In genomic region chr10:86821600-86821999, GRCh38 we compare ENCODE assay signal across 25 cellular contexts.
DNase-seq lines count a peak whose midpoint lies in the region; FAIRE-seq and TF ChIP-seq lines count a peak whose summit lies in the region.
"Had no signal": no experiment of that assay in that cellular context is flagged by ENCODE, and none has a peak within 500 bp of the region (broad histone marks: within the 10 kb centered on the region; RNA-seq: fewer than 3 reads in every experiment).

No MANE protein-coding gene starts in this region.

- peaks cover 3% of the 10 kb centered on the region for H3K4me1 Mint-ChIP-seq in astrocyte (ENCODE audit: low read depth, unreplicated experiment)
- H3K4me1 Mint-ChIP-seq: activated naive CD8-positive, alpha-beta T cell treated with anti-CD3 and anti-CD28 coated beads for 36 hours had no signal

- CTCF ChIA-PET in HEK293 (lab: Yijun Ruan, JAX): interaction anchor here (0.6 to 1.3 kb wide), 3 partner anchors 78 to 224 kb away, joined by 3 read pairs; no protein-coding TSS in a partner anchor

- H3K27me3 ChIP-seq in astrocyte (ENCODE audit: insufficient read depth, low read length) (no peaks in the 10 kb centered on the region), osteoblast (ENCODE audit: insufficient read depth, low read length) (no peaks in the 10 kb centered on the region)
- H3K27me3 ChIP-seq: MG63 had no signal

- H3K9ac ChIP-seq in astrocyte (ENCODE audit: low read length): no peak overlapping the region

- FAIRE-seq in astrocyte (lab: Jason Lieb, UNC): no peak
- FAIRE-seq: GM18507, TTC549, urothelium cell line had no signal

- DNase-seq in astrocyte (ENCODE audit: low read depth) (peak; percentile 69), fibroblast of peridontal ligament (ENCODE audit: extremely low read depth) (peak; percentile 27), osteoblast (ENCODE audit: insufficient read length, low spot score, missing footprints) (peak; percentile 38), Ammon's horn (ENCODE audit: low spot score) (no peak), kidney glomerular epithelial cell (lab: John Stamatoyannopoulos, UW) (no peak), DMS153 treated with DMSO at 0.1 percent for 48 hours (lab: John Stamatoyannopoulos, UW; ENCODE audit: unreplicated experiment) (no peak)
- DNase-seq: activated CD4-positive, alpha-beta T cell treated with anti-CD3 and anti-CD28 coated beads for 1 hour; activated CD8-positive, alpha-beta T cell treated with anti-CD3 and anti-CD28 coated beads, Interleukin-2, amount 10 ng/mL, durations not matched to agents 7 days and 5 days; activated effector memory CD4-positive, alpha-beta T cell treated with anti-CD3 and anti-CD28 coated beads, Interleukin-2, amount 50 U/mL, for 16 hours; activated naive CD8-positive, alpha-beta T cell treated with anti-CD3 and anti-CD28 coated beads for 36 hours; C1 segment of cervical spinal cord; DMS79 treated with DMSO at 0.1 percent for 48 hours; foreskin melanocyte; KBM-7; left cardiac atrium; MG63; NCI-H2081; NCI-H345; stimulated activated naive CD4-positive, alpha-beta T cell treated with Interleukin-2 at 50 U/mL for 16 hours; T-helper 1 cell had no signal

- H3K4me2 ChIP-seq in astrocyte (ENCODE audit: low read length): no peak overlapping the region
- no peak overlapping the region for H3K4me2 ChIP-seq in osteoblast (ENCODE audit: insufficient read depth, low read length)

- H3K4me1 ChIP-seq in HEK293 (ENCODE audit: control insufficient read depth, insufficient read depth, low read length): peaks cover 8% of the 10 kb centered on the region
- no peaks in the 10 kb centered on the region for H3K4me1 ChIP-seq in astrocyte (ENCODE audit: insufficient read depth, low read length)
- H3K4me1 ChIP-seq in osteoblast (ENCODE audit: insufficient read depth, low read length): no peaks in the 10 kb centered on the region

- no peaks in the 10 kb centered on the region for H3K9me3 ChIP-seq in HEK293 (ENCODE audit: control insufficient read depth, insufficient read depth, low read depth, low read length)
- no peaks in the 10 kb centered on the region for H3K9me3 ChIP-seq in astrocyte (ENCODE audit: insufficient read depth, low read depth, low read length)
- H3K9me3 ChIP-seq in osteoblast (ENCODE audit: low read depth, low read length): no peaks in the 10 kb centered on the region
- H3K9me3 ChIP-seq: MG63, prostate gland had no signal

- no peak overlapping the region for H3K4me3 Mint-ChIP-seq in astrocyte (ENCODE audit: unreplicated experiment)
- H3K4me3 Mint-ChIP-seq: activated CD8-positive, alpha-beta T cell treated with anti-CD3 and anti-CD28 coated beads, Interleukin-2, amount 10 ng/mL, durations not matched to agents 7 days and 5 days; activated naive CD8-positive, alpha-beta T cell treated with anti-CD3 and anti-CD28 coated beads for 36 hours had no signal

- H4K20me1 ChIP-seq in astrocyte (ENCODE audit: insufficient read depth, low read length): peaks cover 56% of the 10 kb centered on the region
- peaks cover 37% of the 10 kb centered on the region for H4K20me1 ChIP-seq in osteoblast (ENCODE audit: insufficient read depth, low read length)

- peaks cover 84% of the 10 kb centered on the region for H3K79me2 ChIP-seq in astrocyte (ENCODE audit: insufficient read depth, low read length)
- peaks cover 77% of the 10 kb centered on the region for H3K79me2 ChIP-seq in osteoblast (ENCODE audit: insufficient read depth, low read length)

- POLR2A ChIA-PET in HEK293 (lab: Yijun Ruan, JAX): no interaction called here

- no peak overlapping the region for H3K4me3 ChIP-seq in HEK293 (ENCODE audit: low read depth, low read length)
- no peak overlapping the region for H3K4me3 ChIP-seq in astrocyte (ENCODE audit: insufficient read depth, low read depth, low read length)
- no peak overlapping the region for H3K4me3 ChIP-seq in osteoblast (ENCODE audit: insufficient read depth, low read length)
- H3K4me3 ChIP-seq: MG63, prostate gland had no signal

- no peaks in the 10 kb centered on the region for H3K36me3 Mint-ChIP-seq in astrocyte (ENCODE audit: low read depth, unreplicated experiment)
- H3K36me3 Mint-ChIP-seq: activated naive CD8-positive, alpha-beta T cell treated with anti-CD3 and anti-CD28 coated beads for 36 hours had no signal

- no peaks in the 10 kb centered on the region for H3K27me3 Mint-ChIP-seq in astrocyte (ENCODE audit: low read depth, unreplicated experiment)
- H3K27me3 Mint-ChIP-seq: activated naive CD8-positive, alpha-beta T cell treated with anti-CD3 and anti-CD28 coated beads for 36 hours had no signal

- H2AFZ ChIP-seq in astrocyte (ENCODE audit: low read depth, low read length) (no peak overlapping the region), osteoblast (ENCODE audit: low read length) (no peak overlapping the region)

- H3K27ac Mint-ChIP-seq in astrocyte (ENCODE audit: unreplicated experiment): no peak overlapping the region
- H3K27ac Mint-ChIP-seq: activated CD8-positive, alpha-beta T cell treated with anti-CD3 and anti-CD28 coated beads, Interleukin-2, amount 10 ng/mL, durations not matched to agents 7 days and 5 days; activated naive CD8-positive, alpha-beta T cell treated with anti-CD3 and anti-CD28 coated beads for 36 hours had no signal

- H3K27ac ChIP-seq in HEK293 (ENCODE audit: extremely low read depth, low read depth, low read length) (no peak overlapping the region), astrocyte (ENCODE audit: low read depth, low read length) (no peak overlapping the region), osteoblast (ENCODE audit: low read depth, low read length) (no peak overlapping the region)
- H3K27ac ChIP-seq: prostate gland had no signal

- H3K9me3 Mint-ChIP-seq in astrocyte (ENCODE audit: unreplicated experiment): no peaks in the 10 kb centered on the region
- H3K9me3 Mint-ChIP-seq: activated naive CD8-positive, alpha-beta T cell treated with anti-CD3 and anti-CD28 coated beads for 36 hours had no signal

- H3K36me3 ChIP-seq in HEK293 (ENCODE audit: control insufficient read depth in 2 of 2, insufficient read depth in 1 of 2, low read length in 2 of 2) (peaks cover 0 to under 1% of the 10 kb centered on the region in 2 experiments; a peak in 2 of 3 replicates), astrocyte (ENCODE audit: insufficient read depth, low read length) (no peaks in the 10 kb centered on the region), osteoblast (ENCODE audit: insufficient read depth, low read length) (no peaks in the 10 kb centered on the region)
- H3K36me3 ChIP-seq: prostate gland had no signal

- TF ChIP-seq CTCF in HEK293 (tag by site-specific recombination; IDR thresholded peaks at IDR 0.05): no peak
- TF ChIP-seq CTCF in astrocyte (IDR thresholded peaks at IDR 0.05; ENCODE audit: insufficient read depth, low read depth, low read length): no peak
- TF ChIP-seq CTCF in osteoblast (IDR thresholded peaks at IDR 0.05; ENCODE audit: extremely low read depth, low read depth, low read length): no peak

TF ChIP-seq in HEK293, 187 proteins besides CTCF, POLR2A, EP300 and RAD21 (continues in another document):
- TF ChIP-seq ZNF24 (tag by site-specific recombination; IDR thresholded peaks at IDR 0.05) (no peak), KLF9 (tag by site-specific recombination; IDR thresholded peaks at IDR 0.05; ENCODE audit: low read depth) (no peak), ZNF777 (tag by site-specific recombination; IDR thresholded peaks at IDR 0.05; ENCODE audit: borderline replicate concordance) (no peak), ZBTB21 (tag by site-specific recombination; IDR thresholded peaks at IDR 0.05) (peak; percentile 35; the same call in 1 of the 2 replicates), ZNF366 (tag by site-specific recombination; conservative IDR thresholded peaks at IDR 0.05) (peak; percentile 52), ZNF211 (tag by site-specific recombination; IDR thresholded peaks at IDR 0.05; ENCODE audit: low read depth) (no peak), ZFHX2 (tag by site-specific recombination; conservative IDR thresholded peaks at IDR 0.05) (no peak), MYNN (tag by site-specific recombination; IDR thresholded peaks at IDR 0.05; ENCODE audit: borderline replicate concordance) (no peak), ZNF629 (tag by site-specific recombination; IDR thresholded peaks at IDR 0.05) (peak; percentile 68), ZNF623 (tag by site-specific recombination; IDR thresholded peaks at IDR 0.05) (no peak), ZNF433 (tag by site-specific recombination; IDR thresholded peaks at IDR 0.05; ENCODE audit: low read depth) (no peak), ZNF223 (tag by site-specific recombination; IDR thresholded peaks at IDR 0.05) (no peak), SP3 (tag by site-specific recombination; IDR thresholded peaks at IDR 0.05) (no peak), PRDM6 (tag by site-specific recombination; IDR thresholded peaks at IDR 0.05) (peak; percentile 47; the same call in 1 of the 2 replicates), ZNF16 (tag by site-specific recombination; IDR thresholded peaks at IDR 0.05; ENCODE audit: low read depth) (no peak), ZSCAN23 (tag by site-specific recombination; IDR thresholded peaks at IDR 0.05) (no peak), ZNF624 (tag by site-specific recombination; IDR thresholded peaks at IDR 0.05) (no peak), ZNF548 (tag by site-specific recombination; IDR thresholded peaks at IDR 0.05) (no peak), MZF1 (tag by site-specific recombination; IDR thresholded peaks at IDR 0.05; ENCODE audit: borderline replicate concordance) (0 out of 2 replicates have a peak, but pooled peaks have one; percentile 38), ZXDB (tag by site-specific recombination; IDR thresholded peaks at IDR 0.05) (no peak), ZNF37A (tag by site-specific recombination; IDR thresholded peaks at IDR 0.05) (no peak), ZNF324 (tag by site-specific recombination; IDR thresholded peaks at IDR 0.05) (no peak), SALL2 (tag by site-specific recombination; IDR thresholded peaks at IDR 0.05; ENCODE audit: borderline replicate concordance) (no peak), ZNF585B (tag by site-specific recombination; IDR thresholded peaks at IDR 0.05) (no peak)

Comparison
In these comparisons a context has a peak if more than half of its experiments do, and no peak if none do; other contexts are left out.
1. DNase-seq: peak in astrocyte (single experiment), fibroblast of peridontal ligament (single experiment) and osteoblast (single experiment); none in Ammon's horn (single experiment), kidney glomerular epithelial cell (single experiment) and DMS153 treated with DMSO at 0.1 percent for 48 hours (single experiment).